ENCODE assay signal across 14 cellular contexts in the genomic region with DNA sequence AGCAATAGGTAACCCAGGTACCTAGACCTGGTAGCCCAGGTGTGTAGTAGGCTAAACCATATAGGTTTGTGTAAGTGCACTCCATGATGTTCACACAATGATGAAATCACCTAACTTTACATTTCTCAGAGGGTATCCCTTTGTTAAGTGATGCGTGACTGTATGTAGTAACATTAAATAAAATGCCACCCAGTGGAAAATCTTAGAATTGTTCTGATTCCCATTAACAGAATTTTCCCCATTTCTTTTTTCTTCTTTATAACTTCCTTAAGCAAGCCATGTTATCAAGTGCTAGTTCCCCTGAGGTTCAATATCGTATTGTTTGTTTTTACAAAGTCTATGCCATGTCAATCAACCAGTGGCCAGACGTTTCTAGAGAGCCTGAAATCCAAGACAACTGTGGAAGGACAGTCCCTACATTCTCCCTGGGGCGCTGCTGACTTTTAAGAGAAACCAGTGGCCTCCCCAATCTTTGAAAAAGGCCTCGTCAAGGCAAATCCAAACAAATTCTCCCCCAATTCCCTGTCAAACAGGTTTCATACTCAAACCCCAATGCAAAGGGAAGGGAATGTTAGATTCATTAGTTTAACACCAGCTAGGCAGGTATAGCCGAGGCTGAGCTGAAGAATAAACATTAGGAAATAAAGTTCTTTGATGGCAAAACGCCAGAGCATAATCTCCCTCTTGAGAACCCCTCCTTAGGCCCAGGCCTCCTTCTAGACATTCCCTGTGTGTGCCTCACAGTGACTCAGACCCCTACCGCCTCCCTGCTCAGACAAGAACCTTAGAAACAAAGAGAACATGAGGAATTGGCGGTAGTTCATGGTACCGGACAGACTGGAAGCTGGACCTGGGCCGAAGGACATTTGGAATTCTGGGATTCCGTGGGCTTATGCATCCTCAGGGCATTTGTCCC.
DNase-seq lines count a peak whose midpoint lies in the region; ATAC-seq and TF ChIP-seq lines count a peak whose summit lies in the region.
"Had no signal": no experiment of that assay in that cellular context is flagged by ENCODE, and none has a peak within 500 bp of the region (broad histone marks: within the 10 kb centered on the region; RNA-seq: fewer than 3 reads in every experiment).

No MANE protein-coding gene starts in this region.

- no peak overlapping the region for H3K9ac ChIP-seq in adipocyte (ENCODE audit: low read length)
- H3K9ac ChIP-seq: BLaER1 had no signal

- no peaks in the 10 kb centered on the region for H3K27me3 ChIP-seq in adipocyte (replicated peaks; ENCODE audit: control insufficient read depth, insufficient read depth, low read length)
- H3K27me3 ChIP-seq: BLaER1, esophagus squamous epithelium had no signal

- H3K4me1 ChIP-seq in adipocyte (ENCODE audit: control insufficient read depth, insufficient read depth, low read length), result no peaks in the 10 kb centered on the region
- H3K4me1 ChIP-seq: BLaER1 had no signal

- peak; percentile 67 for DNase-seq in HCEC 1CT
- peak; percentile 49 for DNase-seq in adipocyte (ENCODE audit: low read depth)
- peak; percentile 69 for DNase-seq in islet precursor cell
- DNase-seq in stimulated activated CD4-positive, alpha-beta T cell treated with anti-CD3 and anti-CD28 coated beads, Interleukin-15, amount 100 ng/mL, for 24 hours, result no peak
- DNase-seq: amniotic stem cell; esophagus squamous epithelium; NCI-H1092 treated with DMSO at 0.1 percent for 48 hours; NK-92 treated with Interleukin-12 subunit alpha and Interleukin-12 subunit beta, amount 100 ng/mL, for 24 hours; T1000 had no signal

- no peaks in the 10 kb centered on the region for H3K36me3 ChIP-seq in adipocyte (ENCODE audit: control insufficient read depth, insufficient read depth, low read length, severe bottlenecking)
- H3K36me3 ChIP-seq: BLaER1, esophagus squamous epithelium had no signal

- ATAC-seq in GM19452 (IDR thresholded peaks at IDR 0.05; ENCODE audit: unreplicated experiment) (no peak), HG02840 (IDR thresholded peaks at IDR 0.05; ENCODE audit: low FRiP score, unreplicated experiment) (no peak), GM19397 (IDR thresholded peaks at IDR 0.05; ENCODE audit: unreplicated experiment) (no peak)

- 0 out of 2 replicates have a peak, but pooled peaks have one; percentile 5 for TF ChIP-seq CTCF in 22Rv1 (IDR thresholded peaks at IDR 0.05)

- no peak overlapping the region for H3K27ac ChIP-seq in 22Rv1
- H3K27ac ChIP-seq: BLaER1 had no signal

- H3K4me3 ChIP-seq in adipocyte (ENCODE audit: low read length), result no peak overlapping the region
- H3K4me3 ChIP-seq: BLaER1, esophagus squamous epithelium had no signal

- no peaks in the 10 kb centered on the region for H3K9me3 ChIP-seq in adipocyte (ENCODE audit: control insufficient read depth, low read length)
- H3K9me3 ChIP-seq: esophagus squamous epithelium had no signal
